ENCODE assay signal across 9 cellular contexts in genomic region chr7:140078392-140078791, GRCh38. TPM values are rescaled to one million over a fixed set of nuclear protein-coding genes. Genes with fewer than 3 reads are reported as not detected.
A peak's percentile ranks its signal among the peaks of the same experiment; 100 is the strongest.
DNase-seq lines count a peak whose midpoint lies in the region; ATAC-seq lines count a peak whose summit lies in the region.
"Had no signal": no experiment of that assay in that cellular context is flagged by ENCODE, and none has a peak within 500 bp of the region (broad histone marks: within the 10 kb centered on the region; RNA-seq: fewer than 3 reads in every experiment).

No MANE protein-coding gene starts in this region.

- no peak overlapping the region for H4K5ac ChIP-seq in mesendoderm (ENCODE audit: low read length)

- no peaks in the 10 kb centered on the region for H3K27me3 Mint-ChIP-seq in T-cell

- no peaks in the 10 kb centered on the region for H4K20me1 ChIP-seq in BLaER1

- POLR2A ChIA-PET in T-cell (lab: Charles Lee), result no interaction called here

- no CpG with 5 or more reads among the region's 13 CpGs for WGBS in mesendoderm (ENCODE audit: extremely low coverage, insufficient coverage, low lambda C conversion rate)

- peak in 3 of 4 experiments; percentile 36 to 73 (median 55) for ATAC-seq in T-cell (replicated peaks in 1 of 4)
- no peak for ATAC-seq in HG02973 (IDR thresholded peaks at IDR 0.05; ENCODE audit: unreplicated experiment)
- ATAC-seq in HG02938 (IDR thresholded peaks at IDR 0.05; ENCODE audit: unreplicated experiment), result no peak

- H3K23ac ChIP-seq in mesendoderm (ENCODE audit: low read length), result peak overlapping the region; percentile 80

- H3K9me3 Mint-ChIP-seq in T-cell, result no peaks in the 10 kb centered on the region

- no peaks in the 10 kb centered on the region for H3K9me3 ChIP-seq in BLaER1

- peaks cover 6 to 11% (median 10%) of the 10 kb centered on the region in 3 donors for H3K4me1 Mint-ChIP-seq in T-cell

- H3K4me3 ChIP-seq in BLaER1, result no peak overlapping the region
- no peak overlapping the region for H3K4me3 ChIP-seq in mesendoderm (ENCODE audit: low read length)

- no peak overlapping the region for H3K4me2 ChIP-seq in BLaER1
- H3K4me2 ChIP-seq in mesendoderm (ENCODE audit: low read length), result no peak overlapping the region

- H3K18ac ChIP-seq in mesendoderm (ENCODE audit: low read length), result no peak overlapping the region

- no peak overlapping the region for H2BK15ac ChIP-seq in mesendoderm (replicated peaks; ENCODE audit: low read depth)

- no peaks in the 10 kb centered on the region for H3K27me3 ChIP-seq in BLaER1
- H3K27me3 ChIP-seq in mesendoderm (ENCODE audit: insufficient read depth, low read length, poor library complexity), result no peaks in the 10 kb centered on the region

- H3K56ac ChIP-seq in mesendoderm (ENCODE audit: low read length), result peak overlapping the region; percentile 25

- H3K27ac ChIP-seq in BLaER1, result 0 out of 2 replicates have a peak overlapping the region, but pooled peaks have one; percentile 2
- H3K27ac ChIP-seq in mesendoderm (ENCODE audit: low read depth, low read length), result no peak overlapping the region

- H3K79me2 ChIP-seq in mesendoderm (ENCODE audit: control insufficient read depth, insufficient read depth, low read length), result no peaks in the 10 kb centered on the region

- no peaks in the 10 kb centered on the region for H3K36me3 Mint-ChIP-seq in T-cell

- H4K8ac ChIP-seq in mesendoderm (ENCODE audit: low read depth, low read length), result no peak overlapping the region

- H2BK120ac ChIP-seq in mesendoderm (ENCODE audit: low read depth, low read length), result no peak overlapping the region

- H3K9ac ChIP-seq in BLaER1 (no peak overlapping the region), mesendoderm (ENCODE audit: low read length) (no peak overlapping the region)

- CTCF ChIA-PET in T-cell (lab: Charles Lee), result no interaction called here

- H3K4ac ChIP-seq in mesendoderm (ENCODE audit: low read depth, low read length), result no peak overlapping the region

- H3K4me1 ChIP-seq in BLaER1 (peaks cover 15% of the 10 kb centered on the region; the same call in 1 of the 2 replicates), mesendoderm (ENCODE audit: control insufficient read depth, low read depth, low read length) (no peaks in the 10 kb centered on the region)

- DNase-seq in DMS153 (lab: John Stamatoyannopoulos, UW) (peak; percentile 47), T-cell (peak in 1 of 34 experiments; percentile 13), mesendoderm (no peak), dermis blood vessel endothelial cell (no peak)
- DNase-seq: NCI-H1048, Right ventricle myocardium superior had no signal

- H2AK5ac ChIP-seq in mesendoderm (ENCODE audit: low read length), result no peak overlapping the region

- H3K4me3 Mint-ChIP-seq in T-cell, result no peak overlapping the region

- no peaks in the 10 kb centered on the region for H3K79me1 ChIP-seq in mesendoderm (ENCODE audit: low read length)

- H3K36me3 ChIP-seq in BLaER1 (no peaks in the 10 kb centered on the region), mesendoderm (ENCODE audit: control insufficient read depth, insufficient read depth, low read length) (no peaks in the 10 kb centered on the region)

- H2BK5ac ChIP-seq in mesendoderm (ENCODE audit: low read length), result no peak overlapping the region

- H3K27ac Mint-ChIP-seq in T-cell, result peak overlapping the region in 1 of 2 donors; percentile 48

RNA-seq across cellular contexts. Expression of gene PARP12, which starts 15.6 kb away (rescaled TPM):
- total RNA-seq in T-cell, result 100 to 1,000 TPM; 104 to 129 (median 108) TPM
- polyA plus RNA-seq in mesendoderm (2013, experiment 1 of 2), result 2.2 TPM
- 1.7 TPM for polyA plus RNA-seq in mesendoderm (2013, experiment 2 of 2)
- total RNA-seq in dermis blood vessel endothelial cell, result 98.3 and 107 TPM in 2 replicates

Comparison
In these comparisons a context has a peak if more than half of its experiments do, and no peak if none do; other contexts are left out.
1. ATAC-seq: peak in T-cell (3 of 4); none in HG02973 (single experiment) and HG02938 (single experiment).